ENCODE assay signal across 9 cellular contexts in the genomic region with DNA sequence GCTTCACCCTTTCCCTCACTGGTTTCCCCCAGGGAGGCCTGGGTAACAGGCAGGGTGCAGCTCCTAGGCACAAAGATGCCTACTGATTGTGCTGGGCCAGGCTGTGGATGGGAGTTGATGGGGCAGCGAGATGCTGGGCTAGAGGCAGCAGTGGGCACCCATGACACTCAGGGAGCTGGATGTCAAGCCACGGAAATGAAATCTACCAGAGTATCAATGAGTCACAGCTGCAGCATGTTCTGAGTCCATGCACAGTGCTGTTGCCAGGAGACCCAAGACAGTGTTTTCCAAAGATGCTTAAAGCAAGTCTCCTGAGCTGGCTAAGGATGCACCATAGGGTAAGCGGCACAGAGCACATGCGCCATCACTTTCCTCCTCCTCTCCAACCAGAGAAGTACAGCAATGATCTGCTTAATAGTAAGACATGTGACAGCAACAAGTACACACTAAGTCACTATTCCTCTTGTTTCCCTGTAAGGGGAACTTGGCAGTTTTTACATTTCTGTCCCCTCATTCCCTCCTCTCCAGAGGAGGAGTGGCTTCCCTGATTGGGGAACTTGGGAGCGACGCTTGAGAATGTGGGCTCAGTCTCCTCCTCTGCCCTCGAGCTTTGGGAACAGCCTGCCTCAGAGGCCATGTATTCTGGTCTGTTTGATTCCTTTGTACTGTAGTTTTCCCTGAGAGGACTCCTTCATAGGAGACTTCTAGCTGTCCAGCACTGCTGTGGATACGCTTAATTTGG. TPM values are rescaled to one million over a fixed set of nuclear protein-coding genes. Genes with fewer than 3 reads are reported as not detected.
DNase-seq lines count a peak whose midpoint lies in the region; ATAC-seq and TF ChIP-seq lines count a peak whose summit lies in the region.
"Had no signal": no experiment of that assay in that cellular context is flagged by ENCODE, and none has a peak within 500 bp of the region (broad histone marks: within the 10 kb centered on the region; RNA-seq: fewer than 3 reads in every experiment).

No MANE protein-coding gene starts in this region.

- TF ChIP-seq CTCF in fibroblast of villous mesenchyme (IDR thresholded peaks at IDR 0.05; ENCODE audit: insufficient read depth, low read depth, low read length): no peak

- peak overlapping the region; percentile 88 for H3K27ac Mint-ChIP-seq in stimulated activated effector memory CD8-positive, alpha-beta T cell treated with anti-CD3 and anti-CD28 coated beads, Interleukin-12 subunit alpha, Interleukin-12 subunit beta, amount 100 ng/mL, for 72 hours

- peaks cover 64% of the 10 kb centered on the region for H3K4me1 Mint-ChIP-seq in stimulated activated effector memory CD8-positive, alpha-beta T cell treated with anti-CD3 and anti-CD28 coated beads, Interleukin-12 subunit alpha, Interleukin-12 subunit beta, amount 100 ng/mL, for 72 hours

- peak; percentile 92 for DNase-seq in GM04503 (ENCODE audit: low read depth)
- peak; percentile 89 for DNase-seq in fibroblast of villous mesenchyme (ENCODE audit: low read depth)
- DNase-seq in stimulated activated effector memory CD8-positive, alpha-beta T cell treated with anti-CD3 and anti-CD28 coated beads, Interleukin-12 subunit alpha, Interleukin-12 subunit beta, amount 100 ng/mL, for 72 hours (ENCODE audit: low spot score in 2 of 2): no peak
- no peak for DNase-seq in SHP77 (lab: John Stamatoyannopoulos, UW)
- DNase-seq in NCI-H526 treated with DMSO at 0.1 percent for 48 hours (lab: John Stamatoyannopoulos, UW): no peak

- no peak overlapping the region for H3K4me3 ChIP-seq in fibroblast of villous mesenchyme (ENCODE audit: low read depth, low read length)
- H3K4me3 ChIP-seq: dorsolateral prefrontal cortex, lung had no signal

- peaks cover 5% of the 10 kb centered on the region for H3K36me3 Mint-ChIP-seq in stimulated activated effector memory CD8-positive, alpha-beta T cell treated with anti-CD3 and anti-CD28 coated beads, Interleukin-12 subunit alpha, Interleukin-12 subunit beta, amount 100 ng/mL, for 72 hours

- ATAC-seq in SK-N-SH treated with all-trans-retinoic acid at 6 μM for 48 hours (peak; percentile 98), HG03139 (IDR thresholded peaks at IDR 0.05; ENCODE audit: unreplicated experiment) (no peak)
- peak; percentile 82 for ATAC-seq in stimulated activated effector memory CD8-positive, alpha-beta T cell treated with anti-CD3 and anti-CD28 coated beads, Interleukin-12 subunit alpha, Interleukin-12 subunit beta, amount 100 ng/mL, for 72 hours

- no peak overlapping the region for H3K4me3 Mint-ChIP-seq in stimulated activated effector memory CD8-positive, alpha-beta T cell treated with anti-CD3 and anti-CD28 coated beads, Interleukin-12 subunit alpha, Interleukin-12 subunit beta, amount 100 ng/mL, for 72 hours

- H3K9me3 Mint-ChIP-seq in stimulated activated effector memory CD8-positive, alpha-beta T cell treated with anti-CD3 and anti-CD28 coated beads, Interleukin-12 subunit alpha, Interleukin-12 subunit beta, amount 100 ng/mL, for 72 hours: no peaks in the 10 kb centered on the region

TF ChIP-seq in SK-N-SH treated with all-trans-retinoic acid at 6 μM for 48 hours, 23 proteins besides CTCF, POLR2A, EP300 and RAD21:
- TF ChIP-seq CSDC2 (CRISPR knock-in tag; IDR thresholded peaks at IDR 0.05) (0 out of 2 replicates have a peak, but pooled peaks have one; percentile 61), TCF4 (CRISPR knock-in tag; IDR thresholded peaks at IDR 0.05; ENCODE audit: borderline replicate concordance) (no peak), ISL1 (CRISPR knock-in tag; IDR thresholded peaks at IDR 0.05) (peak; percentile 33; the same call in 1 of the 2 replicates), SNAI2 (CRISPR knock-in tag; IDR thresholded peaks at IDR 0.05) (0 out of 2 replicates have a peak, but pooled peaks have one; percentile 21)

RNA-seq across cellular contexts. Expression of gene CDC42EP3, which starts 57.2 kb away (rescaled TPM):
- total RNA-seq in fibroblast of villous mesenchyme: 105 and 132 TPM in 2 replicates

Comparison
In these comparisons a context has a peak if more than half of its experiments do, and no peak if none do; other contexts are left out.
1. DNase-seq: peak in GM04503 (single experiment) and fibroblast of villous mesenchyme (single experiment); none in stimulated activated effector memory CD8-positive, alpha-beta T cell treated with anti-CD3 and anti-CD28 coated beads, Interleukin-12 subunit alpha, Interleukin-12 subunit beta, amount 100 ng/mL, for 72 hours (0 of 2), SHP77 (0 of 2) and NCI-H526 treated with DMSO at 0.1 percent for 48 hours (single experiment).